ENCODE assay signal across 33 cellular contexts in the genomic region with DNA sequence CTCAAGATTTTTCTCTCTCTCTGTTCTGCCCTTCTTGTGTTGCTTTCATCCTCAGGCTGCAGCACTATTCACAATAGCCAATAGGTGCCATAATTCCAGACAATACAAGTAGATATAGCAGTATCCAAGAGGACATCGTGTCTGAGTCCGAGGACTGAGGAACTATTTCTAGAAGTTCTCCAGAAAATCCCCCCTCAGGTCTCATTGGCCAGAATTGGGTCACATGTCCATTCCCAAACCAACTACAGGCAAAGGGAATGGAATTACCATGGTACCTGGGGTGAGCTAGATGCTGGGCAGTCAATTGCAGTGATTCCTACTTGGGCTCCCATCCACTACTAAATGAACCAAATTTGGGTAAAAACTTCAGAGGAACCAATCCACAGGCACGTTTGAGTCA.
DNase-seq lines count a peak whose midpoint lies in the region; ATAC-seq, FAIRE-seq and TF ChIP-seq lines count a peak whose summit lies in the region.
"Had no signal": no experiment of that assay in that cellular context is flagged by ENCODE, and none has a peak within 500 bp of the region (broad histone marks: within the 10 kb centered on the region; RNA-seq: fewer than 3 reads in every experiment).

No MANE protein-coding gene starts in this region.

- H3K9me3 ChIP-seq in K562 (replicated peaks; ENCODE audit: control insufficient read depth, insufficient read depth, low read depth, low read length) (no peaks in the 10 kb centered on the region), testis (no peaks in the 10 kb centered on the region)
- H3K9me3 ChIP-seq: A549, BE2C, BLaER1 had no signal

- no peaks in the 10 kb centered on the region for H3K27me3 Mint-ChIP-seq in WTC11 (ENCODE audit: low read depth)
- H3K27me3 Mint-ChIP-seq in activated CD8-positive, alpha-beta memory T cell treated with anti-CD3 and anti-CD28 coated beads, Interleukin-2, amount 10 ng/mL, durations not matched to agents 7 days and 5 days, result peaks cover 10% of the 10 kb centered on the region
- H3K27me3 Mint-ChIP-seq: B cell; CD4-positive, CD25-positive, alpha-beta regulatory T cell had no signal

- H3K27me3 ChIP-seq in K562 (ENCODE audit: control insufficient read depth in 2 of 2, insufficient read depth in 2 of 2, low read length in 2 of 2), result no peaks in the 10 kb centered on the region
- H3K27me3 ChIP-seq in testis, result no peaks in the 10 kb centered on the region
- H3K27me3 ChIP-seq: BE2C; BLaER1; BLaER1 treated with 17β-estradiol and CSF1 and Interleukin-3, amounts not matched to agents 10 nM and 100 nM had no signal

- no peak for FAIRE-seq in K562 (lab: Jason Lieb, UNC)
- FAIRE-seq: A204.1, A549, D721Med had no signal

- H2AFZ ChIP-seq in K562 (ENCODE audit: low read depth, low read length), result no peak overlapping the region

- ATAC-seq in WTC11 (no peak), K562 (no peak)
- ATAC-seq in activated CD8-positive, alpha-beta memory T cell treated with anti-CD3 and anti-CD28 coated beads, Interleukin-2, amount 10 ng/mL, durations not matched to agents 7 days and 5 days, result no peak
- ATAC-seq: A549; CD8-positive, alpha-beta T cell had no signal

- POLR2A ChIA-PET in WTC11 (lab: Charles Lee) (no interaction called here), K562 (lab: Yijun Ruan, JAX) (interaction anchor here (1.4 kb wide), 1 partner anchor 14 kb away, joined by 6 read pairs; no protein-coding TSS in a partner anchor)

- H3K4me1 ChIP-seq in K562 (replicated peaks in 1 of 2; ENCODE audit: control insufficient read depth in 2 of 2, insufficient read depth in 2 of 2, low read length in 2 of 2) (no peaks in the 10 kb centered on the region; a peak in 1 of 5 replicates), testis (no peaks in the 10 kb centered on the region)
- H3K4me1 ChIP-seq: A549; BE2C; BLaER1; BLaER1 treated with 17β-estradiol and CSF1 and Interleukin-3, amounts not matched to agents 10 nM and 100 nM had no signal

- H3K36me3 ChIP-seq in K562 (ENCODE audit: control insufficient read depth, insufficient read depth, low read length) (no peaks in the 10 kb centered on the region), testis (ENCODE audit: low read depth, missing control alignments) (no peaks in the 10 kb centered on the region)
- H3K36me3 ChIP-seq: BE2C; BLaER1; BLaER1 treated with 17β-estradiol and CSF1 and Interleukin-3, amounts not matched to agents 10 nM and 100 nM had no signal

- H3K27ac ChIP-seq in K562 (ENCODE audit: extremely low read depth, low read depth, low read length), result no peak overlapping the region
- no peak overlapping the region for H3K27ac ChIP-seq in testis
- H3K27ac ChIP-seq: 22Rv1; A549; BLaER1; BLaER1 treated with 17β-estradiol and CSF1 and Interleukin-3, amounts not matched to agents 10 nM and 100 nM; C4-2B had no signal

- no peaks in the 10 kb centered on the region for H4K20me1 ChIP-seq in K562 (replicated peaks; ENCODE audit: control insufficient read depth, insufficient read depth, low read length)
- H4K20me1 ChIP-seq: BLaER1; BLaER1 treated with 17β-estradiol and CSF1 and Interleukin-3, amounts not matched to agents 10 nM and 100 nM had no signal

- TF ChIP-seq POLR2A in K562 (conservative IDR thresholded peaks at IDR 0.05) (no peak), testis (IDR thresholded peaks at IDR 0.05) (no peak)

- H3K27ac Mint-ChIP-seq in WTC11, result no peak overlapping the region
- H3K27ac Mint-ChIP-seq in activated CD8-positive, alpha-beta memory T cell treated with anti-CD3 and anti-CD28 coated beads, Interleukin-2, amount 10 ng/mL, durations not matched to agents 7 days and 5 days, result no peak overlapping the region
- H3K27ac Mint-ChIP-seq: B cell; CD14-positive monocyte; CD4-positive, alpha-beta memory T cell; CD4-positive, alpha-beta T cell; CD4-positive, CD25-positive, alpha-beta regulatory T cell; CD8-positive, alpha-beta memory T cell; CD8-positive, alpha-beta T cell had no signal

- CTCF ChIA-PET in WTC11 (lab: Charles Lee) (no interaction called here), K562 (lab: Yijun Ruan, JAX; ENCODE audit: low intra/inter-chr PET ratio) (no interaction called here)
- CTCF ChIA-PET in activated CD8-positive, alpha-beta memory T cell treated with anti-CD3 and anti-CD28 coated beads, Interleukin-2, amount 10 ng/mL, durations not matched to agents 7 days and 5 days (lab: Charles Lee), result no interaction called here

- TF ChIP-seq EP300 in K562 (IDR thresholded peaks at IDR 0.05; ENCODE audit: low read length), result no peak

- H3K9me3 Mint-ChIP-seq in WTC11, result peaks cover 8% of the 10 kb centered on the region
- H3K9me3 Mint-ChIP-seq in activated CD8-positive, alpha-beta memory T cell treated with anti-CD3 and anti-CD28 coated beads, Interleukin-2, amount 10 ng/mL, durations not matched to agents 7 days and 5 days (ENCODE audit: low read depth), result no peaks in the 10 kb centered on the region
- H3K9me3 Mint-ChIP-seq: CD4-positive, alpha-beta T cell; CD8-positive, alpha-beta memory T cell; CD8-positive, alpha-beta T cell had no signal

- intact Hi-C loops in K562 (cut with micrococcal nuclease) (no loop called here), testis (cut with DNase I; ENCODE audit: low total_unique reads) (no loop called here)

- no peak overlapping the region for H3K4me3 ChIP-seq in K562
- H3K4me3 ChIP-seq in testis, result no peak overlapping the region
- H3K4me3 ChIP-seq: A549; BLaER1; BLaER1 treated with 17β-estradiol and CSF1 and Interleukin-3, amounts not matched to agents 10 nM and 100 nM had no signal

- no peak overlapping the region for H3K4me2 ChIP-seq in K562 (ENCODE audit: insufficient read depth, low read length)
- H3K4me2 ChIP-seq: A549; BLaER1; BLaER1 treated with 17β-estradiol and CSF1 and Interleukin-3, amounts not matched to agents 10 nM and 100 nM had no signal

- H3K4me1 Mint-ChIP-seq in WTC11, result peaks cover 5% of the 10 kb centered on the region; the same call in 1 of the 2 replicates
- H3K4me1 Mint-ChIP-seq in activated CD8-positive, alpha-beta memory T cell treated with anti-CD3 and anti-CD28 coated beads, Interleukin-2, amount 10 ng/mL, durations not matched to agents 7 days and 5 days, result no peaks in the 10 kb centered on the region
- H3K4me1 Mint-ChIP-seq: CD14-positive monocyte; CD4-positive, alpha-beta memory T cell; CD8-positive, alpha-beta memory T cell had no signal

- BruUV-seq in K562 (replicated peaks; lab: Mats Ljungman, UMichigan), result no TSS peak

- TF ChIP-seq CTCF in WTC11 (IDR thresholded peaks at IDR 0.05) (no peak), K562 (IDR thresholded peaks at IDR 0.05 in 2 of 3, conservative IDR thresholded peaks at IDR 0.05 in 1 of 3; ENCODE audit: insufficient read depth in 2 of 3, low read depth in 1 of 3, low read length in 3 of 3) (no peak), testis (IDR thresholded peaks at IDR 0.05) (no peak)

- H3K4me3 Mint-ChIP-seq in WTC11, result no peak overlapping the region
- no peak overlapping the region for H3K4me3 Mint-ChIP-seq in activated CD8-positive, alpha-beta memory T cell treated with anti-CD3 and anti-CD28 coated beads, Interleukin-2, amount 10 ng/mL, durations not matched to agents 7 days and 5 days
- H3K4me3 Mint-ChIP-seq: B cell; CD14-positive monocyte; CD4-positive, alpha-beta memory T cell; CD4-positive, alpha-beta T cell; CD4-positive, CD25-positive, alpha-beta regulatory T cell; CD8-positive, alpha-beta memory T cell; CD8-positive, alpha-beta T cell had no signal

- H3K9me1 ChIP-seq in K562 (ENCODE audit: control insufficient read depth, insufficient read depth, low read length), result no peaks in the 10 kb centered on the region

- no peak for TF ChIP-seq RAD21 in K562 (CRISPR knock-in tag; conservative IDR thresholded peaks at IDR 0.05 in 1 of 2, IDR thresholded peaks at IDR 0.05 in 1 of 2)

- WGBS in K562 (ENCODE audit: insufficient coverage, low coverage, missing lambda C conversion rate), result 33% methylated on average over 3 of the region's 3 CpGs
- WGBS in testis, 2 donors, result 67 to 77% methylated on average over 3 of the region's 3 CpGs

- in situ Hi-C loops in K562 (cut with MboI), result no loop called here

- DNase-seq in WTC11 (ENCODE audit: low spot score) (no peak), K562 (ENCODE audit: extremely low read depth in 1 of 4, low spot score in 3 of 4) (no peak), testis (no peak)
- no peak for DNase-seq in activated CD8-positive, alpha-beta memory T cell treated with anti-CD3 and anti-CD28 coated beads, Interleukin-2, amount 10 ng/mL, durations not matched to agents 7 days and 5 days
- DNase-seq: 8988T; ACHN; AML-193; BE2C; C1 segment of cervical spinal cord; Caco-2; Calu3; CD4-positive, alpha-beta memory T cell; CD4-positive, alpha-beta T cell; CD4-positive, CD25-positive, alpha-beta regulatory T cell; CD8-positive, alpha-beta memory T cell; CD8-positive, alpha-beta T cell; COR-L47; DMS 273 treated with DMSO at 0.1 percent for 48 hours; DMS153; DMS53; DMS79; DMS79 treated with DMSO at 0.1 percent for 48 hours; DND-41; EL had no signal

- H3K9ac ChIP-seq in K562 (ENCODE audit: insufficient read depth in 1 of 2, low read depth in 2 of 2, low read length in 2 of 2), result no peak overlapping the region
- H3K9ac ChIP-seq: BLaER1; BLaER1 treated with 17β-estradiol and CSF1 and Interleukin-3, amounts not matched to agents 10 nM and 100 nM had no signal

- no peaks in the 10 kb centered on the region for H3K36me3 Mint-ChIP-seq in WTC11
- H3K36me3 Mint-ChIP-seq in activated CD8-positive, alpha-beta memory T cell treated with anti-CD3 and anti-CD28 coated beads, Interleukin-2, amount 10 ng/mL, durations not matched to agents 7 days and 5 days, result peaks cover 2% of the 10 kb centered on the region
- H3K36me3 Mint-ChIP-seq: CD14-positive monocyte; CD4-positive, alpha-beta memory T cell; CD4-positive, CD25-positive, alpha-beta regulatory T cell; CD8-positive, alpha-beta memory T cell; CD8-positive, alpha-beta T cell had no signal

- no peaks in the 10 kb centered on the region for H3K79me2 ChIP-seq in K562 (ENCODE audit: control insufficient read depth, insufficient read depth, low read length)

TF ChIP-seq in WTC11, 78 proteins besides CTCF, POLR2A, EP300 and RAD21 (continues in another document):
- no peak for TF ChIP-seq ZNF671 (CRISPR knock-in tag; IDR thresholded peaks at IDR 0.05)

TF ChIP-seq in K562, 482 proteins besides CTCF, POLR2A, EP300 and RAD21 (continues in another document):
- TF ChIP-seq, protein P1, sequence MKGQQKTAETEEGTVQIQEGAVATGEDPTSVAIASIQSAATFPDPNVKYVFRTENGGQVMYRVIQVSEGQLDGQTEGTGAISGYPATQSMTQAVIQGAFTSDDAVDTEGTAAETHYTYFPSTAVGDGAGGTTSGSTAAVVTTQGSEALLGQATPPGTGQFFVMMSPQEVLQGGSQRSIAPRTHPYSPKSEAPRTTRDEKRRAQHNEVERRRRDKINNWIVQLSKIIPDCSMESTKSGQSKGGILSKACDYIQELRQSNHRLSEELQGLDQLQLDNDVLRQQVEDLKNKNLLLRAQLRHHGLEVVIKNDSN (CRISPR knock-in tag; IDR thresholded peaks at IDR 0.05), result peak; percentile 48; the same call in 1 of the 2 replicates
- TF ChIP-seq KDM2B (CRISPR knock-in tag; IDR thresholded peaks at IDR 0.05), result no peak
